ENCODE assay signal across 23 cellular contexts in genomic region chr13:80249906-80250513, GRCh38.
DNase-seq lines count a peak whose midpoint lies in the region; ATAC-seq and TF ChIP-seq lines count a peak whose summit lies in the region.
"Had no signal": no experiment of that assay in that cellular context is flagged by ENCODE, and none has a peak within 500 bp of the region (broad histone marks: within the 10 kb centered on the region; RNA-seq: fewer than 3 reads in every experiment).

No MANE protein-coding gene starts in this region.

- H3K4me3 ChIP-seq in heart right ventricle, result peak overlapping the region in 5 of 10 donors; percentile 6 to 37 (median 11)
- peak overlapping the region; percentile 35 for H3K4me3 ChIP-seq in fibroblast of mammary gland (ENCODE audit: control insufficient read depth, low read depth, low read length)
- H3K4me3 ChIP-seq in suprapubic skin, result peak overlapping the region; percentile 8
- H3K4me3 ChIP-seq in smooth muscle cell, result no peak overlapping the region
- H3K4me3 ChIP-seq in testis, result no peak overlapping the region
- H3K4me3 ChIP-seq: A549, lung, right lobe of liver had no signal

- no peak overlapping the region for H3K9ac ChIP-seq in smooth muscle cell (ENCODE audit: low read depth)

- H3K4me3 Mint-ChIP-seq in stimulated activated naive B cell treated with anti-CD40 and anti-IgM and Interleukin-4, amounts not matched to agents 10 μg/mL and 1 μg/mL and 100 μg/mL, for 72 hours, result no peak overlapping the region
- H3K4me3 Mint-ChIP-seq: activated CD4-positive, alpha-beta T cell treated with anti-CD3 and anti-CD28 coated beads, Interleukin-2, amount 10 ng/mL, durations not matched to agents 24 days and 14 days; CD14-positive monocyte; stimulated activated naive CD8-positive, alpha-beta T cell treated with anti-CD3 and anti-CD28 coated beads, Interleukin-15, Interleukin-2, amounts not matched to agents 100 ng/mL and 50 ng/mL, for 24 hours; T-cell had no signal

- TF ChIP-seq POLR2A in suprapubic skin (IDR thresholded peaks at IDR 0.05), result no peak
- no peak for TF ChIP-seq POLR2A in testis (IDR thresholded peaks at IDR 0.05)

- no peaks in the 10 kb centered on the region for H3K27me3 ChIP-seq in heart right ventricle
- H3K27me3 ChIP-seq in suprapubic skin, result no peaks in the 10 kb centered on the region
- no peaks in the 10 kb centered on the region for H3K27me3 ChIP-seq in smooth muscle cell (ENCODE audit: low read depth)
- H3K27me3 ChIP-seq in testis, result no peaks in the 10 kb centered on the region
- H3K27me3 ChIP-seq: right lobe of liver had no signal

- no peak overlapping the region for H3K27ac Mint-ChIP-seq in stimulated activated naive B cell treated with anti-CD40 and anti-IgM and Interleukin-4, amounts not matched to agents 10 μg/mL and 1 μg/mL and 100 μg/mL, for 72 hours
- H3K27ac Mint-ChIP-seq: activated CD4-positive, alpha-beta T cell treated with anti-CD3 and anti-CD28 coated beads, Interleukin-2, amount 10 ng/mL, durations not matched to agents 24 days and 14 days; CD14-positive monocyte; stimulated activated naive CD8-positive, alpha-beta T cell treated with anti-CD3 and anti-CD28 coated beads, Interleukin-15, Interleukin-2, amounts not matched to agents 100 ng/mL and 50 ng/mL, for 24 hours; T-cell had no signal

- H3K27ac ChIP-seq in heart right ventricle, result peak overlapping the region in 5 of 10 donors; percentile 23 to 44 (median 33)
- H3K27ac ChIP-seq in suprapubic skin, result no peak overlapping the region
- no peak overlapping the region for H3K27ac ChIP-seq in smooth muscle cell (ENCODE audit: low read depth)
- no peak overlapping the region for H3K27ac ChIP-seq in testis
- H3K27ac ChIP-seq: A549, right lobe of liver had no signal

- H3K36me3 Mint-ChIP-seq in stimulated activated naive B cell treated with anti-CD40 and anti-IgM and Interleukin-4, amounts not matched to agents 10 μg/mL and 1 μg/mL and 100 μg/mL, for 72 hours, result no peaks in the 10 kb centered on the region
- H3K36me3 Mint-ChIP-seq: CD14-positive monocyte, T-cell had no signal

- no peaks in the 10 kb centered on the region for H3K27me3 Mint-ChIP-seq in stimulated activated naive B cell treated with anti-CD40 and anti-IgM and Interleukin-4, amounts not matched to agents 10 μg/mL and 1 μg/mL and 100 μg/mL, for 72 hours
- H3K27me3 Mint-ChIP-seq: activated CD4-positive, alpha-beta T cell treated with anti-CD3 and anti-CD28 coated beads, Interleukin-2, amount 10 ng/mL, durations not matched to agents 24 days and 14 days; stimulated activated naive CD8-positive, alpha-beta T cell treated with anti-CD3 and anti-CD28 coated beads, Interleukin-15, Interleukin-2, amounts not matched to agents 100 ng/mL and 50 ng/mL, for 24 hours; T-cell had no signal

- H3K4me2 ChIP-seq in smooth muscle cell, result no peak overlapping the region
- H3K4me2 ChIP-seq: A549 had no signal

- H3K4me1 ChIP-seq in heart right ventricle, result peaks cover 0 to 9% (median 0%) of the 10 kb centered on the region in 9 donors
- no peaks in the 10 kb centered on the region for H3K4me1 ChIP-seq in suprapubic skin
- no peaks in the 10 kb centered on the region for H3K4me1 ChIP-seq in smooth muscle cell (ENCODE audit: low read depth)
- no peaks in the 10 kb centered on the region for H3K4me1 ChIP-seq in testis
- H3K4me1 ChIP-seq: A549, right lobe of liver had no signal

- ATAC-seq in Right ventricle myocardium superior (ENCODE audit: poor library complexity) (peak; percentile 46), heart right ventricle (no peak)
- ATAC-seq in stimulated activated naive B cell treated with anti-CD40 and anti-IgM and Interleukin-4, amounts not matched to agents 10 μg/mL and 1 μg/mL and 100 μg/mL, for 72 hours (replicated peaks), result no peak
- ATAC-seq: A549, esophagus mucosa, right lobe of liver, T-cell had no signal

- H3K9me3 Mint-ChIP-seq in stimulated activated naive B cell treated with anti-CD40 and anti-IgM and Interleukin-4, amounts not matched to agents 10 μg/mL and 1 μg/mL and 100 μg/mL, for 72 hours, result no peaks in the 10 kb centered on the region
- H3K9me3 Mint-ChIP-seq: activated CD4-positive, alpha-beta T cell treated with anti-CD3 and anti-CD28 coated beads, Interleukin-2, amount 10 ng/mL, durations not matched to agents 24 days and 14 days; stimulated activated naive CD8-positive, alpha-beta T cell treated with anti-CD3 and anti-CD28 coated beads, Interleukin-15, Interleukin-2, amounts not matched to agents 100 ng/mL and 50 ng/mL, for 24 hours had no signal

- no peaks in the 10 kb centered on the region for H3K79me2 ChIP-seq in smooth muscle cell (ENCODE audit: low read depth)

- H3K9me3 ChIP-seq in heart right ventricle, result no peaks in the 10 kb centered on the region
- no peaks in the 10 kb centered on the region for H3K9me3 ChIP-seq in suprapubic skin
- no peaks in the 10 kb centered on the region for H3K9me3 ChIP-seq in smooth muscle cell (replicated peaks; ENCODE audit: low read depth)
- H3K9me3 ChIP-seq in testis, result no peaks in the 10 kb centered on the region
- H3K9me3 ChIP-seq: A549, right lobe of liver had no signal

- DNase-seq in Right ventricle myocardium superior (no peak), heart right ventricle (no peak), RPMI7951 (ENCODE audit: low read depth) (peak; percentile 39), fibroblast of mammary gland (ENCODE audit: low read depth) (peak; percentile 59), suprapubic skin (ENCODE audit: low spot score in 2 of 2) (no peak), smooth muscle cell (lab: John Stamatoyannopoulos, UW; ENCODE audit: unreplicated experiment) (no peak), testis (no peak)
- no peak for DNase-seq in stimulated activated naive B cell treated with anti-CD40 and anti-IgM and Interleukin-4, amounts not matched to agents 10 μg/mL and 1 μg/mL and 100 μg/mL, for 72 hours
- DNase-seq: activated CD4-positive, alpha-beta T cell treated with anti-CD3 and anti-CD28 coated beads, Interleukin-2, amount 10 ng/mL, durations not matched to agents 24 days and 14 days; activated CD8-positive, alpha-beta memory T cell treated with anti-CD3 and anti-CD28 coated beads, Interleukin-2, amount 50 U/mL, for 4 hours; dermis blood vessel endothelial cell; NCI-H1092; NCI-H2081; NCI-H446 treated with DMSO at 0.1 percent for 48 hours; occipital lobe; right lobe of liver; stimulated activated CD4-positive, alpha-beta T cell treated with anti-CD3 and anti-CD28 coated beads, Interleukin-1b, Interleukin-23, amount 100 ng/mL, for 48 hours; T-cell had no signal

- no peaks in the 10 kb centered on the region for H3F3A ChIP-seq in smooth muscle cell (ENCODE audit: low read depth)

- H3K4me1 Mint-ChIP-seq in stimulated activated naive B cell treated with anti-CD40 and anti-IgM and Interleukin-4, amounts not matched to agents 10 μg/mL and 1 μg/mL and 100 μg/mL, for 72 hours, result no peaks in the 10 kb centered on the region
- H3K4me1 Mint-ChIP-seq: activated CD4-positive, alpha-beta T cell treated with anti-CD3 and anti-CD28 coated beads, Interleukin-2, amount 10 ng/mL, durations not matched to agents 24 days and 14 days; T-cell had no signal

- WGBS in heart right ventricle, 2 donors, result 68 to 77% methylated on average over 5 of the region's 5 CpGs
- 41% methylated on average over 5 of the region's 5 CpGs for WGBS in suprapubic skin
- WGBS in smooth muscle cell (ENCODE audit: low lambda C conversion rate), result 90% methylated on average over 5 of the region's 5 CpGs
- 77 to 87% methylated on average over 5 of the region's 5 CpGs for WGBS in testis, 2 donors

- TF ChIP-seq CTCF in heart right ventricle (IDR thresholded peaks at IDR 0.05), result no peak
- no peak for TF ChIP-seq CTCF in fibroblast of mammary gland (conservative IDR thresholded peaks at IDR 0.05; ENCODE audit: control insufficient read depth, insufficient read depth, low read depth, low read length)
- TF ChIP-seq CTCF in suprapubic skin (IDR thresholded peaks at IDR 0.05), result no peak
- no peak for TF ChIP-seq CTCF in smooth muscle cell (IDR thresholded peaks at IDR 0.05; ENCODE audit: borderline replicate concordance, insufficient read depth, poor library complexity, severe bottlenecking)
- no peak for TF ChIP-seq CTCF in testis (IDR thresholded peaks at IDR 0.05)

- H2AFZ ChIP-seq in smooth muscle cell (ENCODE audit: low read depth), result no peak overlapping the region

- H3K36me3 ChIP-seq in heart right ventricle (no peaks in the 10 kb centered on the region), suprapubic skin (no peaks in the 10 kb centered on the region), smooth muscle cell (ENCODE audit: low read depth) (no peaks in the 10 kb centered on the region), testis (ENCODE audit: low read depth, missing control alignments) (no peaks in the 10 kb centered on the region)
- H3K36me3 ChIP-seq: right lobe of liver had no signal

- no peak for TF ChIP-seq EP300 in suprapubic skin (IDR thresholded peaks at IDR 0.05)

- intact Hi-C loops in Right ventricle myocardium superior (cut with DNase I), result no loop called here
- intact Hi-C loops in heart right ventricle (cut with DNase I), result loop anchor here in 1 of 10 donors (5.0 kb wide), 1 partner anchor 1903 kb away; no protein-coding TSS in a partner anchor
- intact Hi-C loops in testis (cut with DNase I; ENCODE audit: low total_unique reads), result no loop called here

- no peaks in the 10 kb centered on the region for H4K20me1 ChIP-seq in smooth muscle cell (ENCODE audit: low read depth)

Comparison
In these comparisons a context has a peak if more than half of its experiments do, and no peak if none do; other contexts are left out.
1. DNase-seq: peak in RPMI7951 (single experiment) and fibroblast of mammary gland (single experiment); none in Right ventricle myocardium superior (single experiment), heart right ventricle (0 of 2), suprapubic skin (0 of 2), smooth muscle cell (single experiment), stimulated activated naive B cell treated with anti-CD40 and anti-IgM and Interleukin-4, amounts not matched to agents 10 μg/mL and 1 μg/mL and 100 μg/mL, for 72 hours (single experiment) and testis (single experiment).
2. H3K4me3 ChIP-seq: peak in fibroblast of mammary gland (single experiment) and suprapubic skin (single experiment); none in smooth muscle cell (single experiment) and testis (0 of 2).